ENCODE assay signal across 23 cellular contexts in genomic region chr21:36400719-36401118, GRCh38. TPM values are rescaled to one million over a fixed set of nuclear protein-coding genes. Genes with fewer than 3 reads are reported as not detected.
DNase-seq lines count a peak whose midpoint lies in the region; ATAC-seq, FAIRE-seq and TF ChIP-seq lines count a peak whose summit lies in the region.
"Had no signal": no experiment of that assay in that cellular context is flagged by ENCODE, and none has a peak within 500 bp of the region (broad histone marks: within the 10 kb centered on the region; RNA-seq: fewer than 3 reads in every experiment).

No MANE protein-coding gene starts in this region.

- no peak overlapping the region for H4K5ac ChIP-seq in H1 (ENCODE audit: insufficient read length, low read depth, low read length)

- H3K27ac ChIP-seq in H1 (ENCODE audit: low read depth, low read length), result no peak overlapping the region
- H3K27ac ChIP-seq in endodermal cell (ENCODE audit: low read depth, low read length), result no peak overlapping the region
- H3K27ac ChIP-seq: BLaER1 had no signal

- H3K9me3 ChIP-seq in H1 (ENCODE audit: insufficient read depth in 2 of 2, low read depth in 1 of 2, low read length in 1 of 2) (no peaks in the 10 kb centered on the region), endodermal cell (ENCODE audit: control insufficient read depth, low read length) (no peaks in the 10 kb centered on the region)
- H3K9me3 ChIP-seq: BE2C, BLaER1 had no signal

- FAIRE-seq in H1 (lab: Jason Lieb, UNC), result no peak
- FAIRE-seq: GM12891, GM19239 had no signal

- no peak overlapping the region for H3K56ac ChIP-seq in H1 (replicated peaks; ENCODE audit: insufficient read length, low read depth, low read length)

- TF ChIP-seq POLR2A in H1 (IDR thresholded peaks at IDR 0.05; ENCODE audit: control extremely low read depth in 1 of 2, low read depth in 2 of 2, low read length in 2 of 2), result no peak

- peak overlapping the region; percentile 71; the same call in 1 of the 2 replicates for H4K8ac ChIP-seq in H1 (ENCODE audit: extremely low read depth, insufficient read depth, low read length)

- H3K9me3 Mint-ChIP-seq in endodermal cell, result peaks cover 2% of the 10 kb centered on the region
- no peaks in the 10 kb centered on the region for H3K9me3 Mint-ChIP-seq in T-cell
- H3K9me3 Mint-ChIP-seq: CD14-positive monocyte; CD4-positive, CD25-positive, alpha-beta regulatory T cell; CD8-positive, alpha-beta memory T cell had no signal

- H2BK12ac ChIP-seq in H1 (ENCODE audit: low read depth, low read length), result no peak overlapping the region

- no peak overlapping the region for H3K18ac ChIP-seq in H1 (ENCODE audit: extremely low read depth, low read length)

- CTCF ChIA-PET in H1 (lab: Charles Lee; ENCODE audit: partially characterized antibody) (no interaction called here), T-cell (lab: Charles Lee) (no interaction called here)

- no peak overlapping the region for H2BK5ac ChIP-seq in H1 (ENCODE audit: low read depth, low read length)

- H3K4ac ChIP-seq in H1 (replicated peaks; ENCODE audit: insufficient read length, low read depth, low read length), result no peak overlapping the region

- no peak overlapping the region for H2AFZ ChIP-seq in H1 (ENCODE audit: low read length)

- no peak overlapping the region for H3K4me2 ChIP-seq in H1 (ENCODE audit: insufficient read depth in 1 of 2, low read depth in 2 of 2, low read length in 2 of 2)
- H3K4me2 ChIP-seq: BLaER1 had no signal

- no peak for DNase-seq in H1 (ENCODE audit: low read depth in 1 of 2, low spot score in 2 of 2)
- DNase-seq in endodermal cell, result peak; percentile 30
- DNase-seq in sciatic nerve (ENCODE audit: low spot score), result peak; percentile 38
- DNase-seq in T-cell, result no peak
- DNase-seq in DMS53 treated with DMSO at 0.1 percent for 48 hours (lab: John Stamatoyannopoulos, UW; ENCODE audit: unreplicated experiment), result no peak
- no peak for DNase-seq in NCI-H1436 treated with DMSO at 0.1 percent for 48 hours (lab: John Stamatoyannopoulos, UW)
- DNase-seq: 8988T; ACHN; BE2C; C1 segment of cervical spinal cord; CD4-positive, alpha-beta memory T cell; CD4-positive, CD25-positive, alpha-beta regulatory T cell; CD8-positive, alpha-beta memory T cell; COR-L47; DMS 273 treated with DMSO at 0.1 percent for 48 hours; DMS153; DMS53; DMS79 treated with DMSO at 0.1 percent for 48 hours; GF-D8 had no signal

- H2BK15ac ChIP-seq in H1 (ENCODE audit: low read length), result no peak overlapping the region

- H3K23ac ChIP-seq in H1 (ENCODE audit: insufficient read length), result no peak overlapping the region

- TF ChIP-seq CTCF in H1 (IDR thresholded peaks at IDR 0.05; ENCODE audit: control extremely low read depth in 1 of 3, insufficient read depth in 1 of 3, low read depth in 1 of 3, low read length in 3 of 3), result no peak
- no peak for TF ChIP-seq CTCF in endodermal cell (conservative IDR thresholded peaks at IDR 0.05)

- TF ChIP-seq EP300 in H1 (IDR thresholded peaks at IDR 0.05; ENCODE audit: borderline replicate concordance in 1 of 2, low read depth in 2 of 2, low read length in 2 of 2), result no peak

- TF ChIP-seq RAD21 in H1 (IDR thresholded peaks at IDR 0.05 in 1 of 2, conservative IDR thresholded peaks at IDR 0.05 in 1 of 2; ENCODE audit: low read depth in 2 of 2, low read length in 2 of 2), result no peak

- H3K9ac ChIP-seq in H1 (replicated peaks in 1 of 4; ENCODE audit: extremely low read depth in 1 of 4, low read depth in 3 of 4, low read length in 3 of 4) (no peak overlapping the region; a peak in 1 of 7 replicates), endodermal cell (ENCODE audit: extremely low read depth, low read length, poor library complexity, severe bottlenecking) (no peak overlapping the region)
- H3K9ac ChIP-seq: BLaER1 had no signal

- H3K4me1 ChIP-seq in H1 (replicated peaks in 1 of 4; ENCODE audit: control insufficient read depth in 3 of 4, insufficient read depth in 4 of 4, low read length in 3 of 4), result no peaks in the 10 kb centered on the region
- no peaks in the 10 kb centered on the region for H3K4me1 ChIP-seq in endodermal cell (ENCODE audit: control insufficient read depth, insufficient read depth, low read length)
- H3K4me1 ChIP-seq: BE2C, BLaER1 had no signal

- no peaks in the 10 kb centered on the region for H3K79me2 ChIP-seq in H1 (ENCODE audit: control insufficient read depth in 1 of 2, insufficient read depth in 2 of 2, low read length in 2 of 2)

- H2BK20ac ChIP-seq in H1 (ENCODE audit: low read length), result no peak overlapping the region

- 89% methylated on average over 8 of the region's 8 CpGs; no CpG with 5 or more reads in 1 of the 2 experiments for WGBS in H1 (ENCODE audit: extremely low coverage in 1 of 2, insufficient coverage in 1 of 2, insufficient read length in 1 of 2, insufficient replicate concordance in 2 of 2, low coverage in 1 of 2, low lambda C conversion rate in 2 of 2, missing lambda C conversion rate in 1 of 2), 2 experiments
- 93 to 97% methylated on average over 8 of the region's 8 CpGs for WGBS in endodermal cell (ENCODE audit: insufficient coverage in 1 of 2, insufficient read length in 1 of 2), 2 experiments

- H3K27me3 Mint-ChIP-seq in endodermal cell (ENCODE audit: insufficient read depth), result no peaks in the 10 kb centered on the region
- no peaks in the 10 kb centered on the region for H3K27me3 Mint-ChIP-seq in T-cell
- H3K27me3 Mint-ChIP-seq: CD4-positive, alpha-beta memory T cell; CD4-positive, CD25-positive, alpha-beta regulatory T cell; CD8-positive, alpha-beta memory T cell had no signal

- no peaks in the 10 kb centered on the region for H3K27me3 ChIP-seq in H1 (replicated peaks in 1 of 4; ENCODE audit: control insufficient read depth in 3 of 4, extremely low read depth in 1 of 4, insufficient read depth in 3 of 4, low read length in 3 of 4)
- no peaks in the 10 kb centered on the region for H3K27me3 ChIP-seq in endodermal cell (ENCODE audit: control insufficient read depth, insufficient read depth, low read length, poor library complexity, severe bottlenecking)
- H3K27me3 ChIP-seq: BE2C, BLaER1 had no signal

- H4K91ac ChIP-seq in H1 (replicated peaks; ENCODE audit: insufficient read length, low read length), result no peak overlapping the region

- POLR2A ChIA-PET in H1 (lab: Charles Lee; ENCODE audit: partially characterized antibody), result no interaction called here
- POLR2A ChIA-PET in T-cell (lab: Charles Lee), result no interaction called here

- no peak overlapping the region for H3K4me3 ChIP-seq in H1 (ENCODE audit: extremely low read depth in 1 of 4, insufficient read depth in 2 of 4, low read depth in 3 of 4, low read length in 4 of 4)
- H3K4me3 ChIP-seq in endodermal cell (ENCODE audit: low read length), result no peak overlapping the region
- H3K4me3 ChIP-seq: BLaER1 had no signal

- H3K79me1 ChIP-seq in H1 (ENCODE audit: low read depth, low read length), result no peaks in the 10 kb centered on the region

- ATAC-seq in sciatic nerve (no peak), T-cell (replicated peaks in 1 of 4) (no peak)

- H3K4me3 Mint-ChIP-seq in endodermal cell (no peak overlapping the region), T-cell (no peak overlapping the region)
- H3K4me3 Mint-ChIP-seq: CD14-positive monocyte; CD4-positive, alpha-beta memory T cell; CD4-positive, CD25-positive, alpha-beta regulatory T cell; CD8-positive, alpha-beta memory T cell had no signal

- intact Hi-C loops in sciatic nerve (cut with DNase I), result no loop called here

- no peaks in the 10 kb centered on the region for H3K23me2 ChIP-seq in H1 (ENCODE audit: low read depth, low read length)

- no peak overlapping the region for H3K27ac Mint-ChIP-seq in endodermal cell
- no peak overlapping the region for H3K27ac Mint-ChIP-seq in T-cell
- H3K27ac Mint-ChIP-seq: CD14-positive monocyte; CD4-positive, CD25-positive, alpha-beta regulatory T cell; CD8-positive, alpha-beta memory T cell had no signal

- no peak overlapping the region for H3K14ac ChIP-seq in H1 (ENCODE audit: insufficient read length)

- H2BK120ac ChIP-seq in H1 (replicated peaks; ENCODE audit: low read depth, low read length), result no peak overlapping the region

- H3K4me1 Mint-ChIP-seq in endodermal cell, result peaks cover 13% of the 10 kb centered on the region
- H3K4me1 Mint-ChIP-seq in T-cell, result peaks cover 0 to 1% (median 0%) of the 10 kb centered on the region in 3 donors
- H3K4me1 Mint-ChIP-seq: CD14-positive monocyte had no signal

- no peak overlapping the region for H2AK5ac ChIP-seq in H1 (ENCODE audit: low read depth, low read length)

- peaks cover 0 to 2% of the 10 kb centered on the region in 2 experiments for H4K20me1 ChIP-seq in H1 (replicated peaks in 1 of 2; ENCODE audit: control insufficient read depth in 1 of 2, insufficient read depth in 2 of 2, low read length in 2 of 2)
- H4K20me1 ChIP-seq: BLaER1 had no signal

- H3K36me3 Mint-ChIP-seq in endodermal cell (ENCODE audit: low read depth) (peaks cover 50% of the 10 kb centered on the region), T-cell (peaks cover 31% of the 10 kb centered on the region)

- H3K36me3 ChIP-seq in H1 (ENCODE audit: control insufficient read depth in 2 of 4, insufficient read depth in 4 of 4, low read length in 3 of 4) (peaks cover 0 to 50% (median 13%) of the 10 kb centered on the region in 4 experiments; a peak in 5 of 8 replicates), endodermal cell (ENCODE audit: control insufficient read depth, insufficient read depth, low read length) (peaks cover 42% of the 10 kb centered on the region)

RNA-seq across cellular contexts. Expression of gene CHAF1B, which starts 15.5 kb away (rescaled TPM):
- total RNA-seq in H1 (2021; fragmentation: NEBNext Ultra II Directional; extraction: Animal tissue kit (Norgen Biotek cat#: 25700)), result 22.0 and 23.1 TPM in 2 replicates
- 11.0 and 11.8 TPM in 2 replicates for polyA plus RNA-seq in H1 (2011; rRNA removed)
- polyA plus RNA-seq in H1 (2011; cell fraction: cytosol; rRNA removed), result 10.9 TPM
- 9.0 TPM for polyA plus RNA-seq in H1 (2011; cell fraction: nucleus; rRNA removed)
- 13.6 to 16.1 TPM (median 14.7 TPM) in 4 replicates for polyA plus RNA-seq in H1 (2012, experiment 1 of 2)
- polyA plus RNA-seq in H1 (2012, experiment 2 of 2), result 11.5 TPM
- 12.9 TPM for polyA plus RNA-seq in H1 (2013, experiment 1 of 2)
- 12.2 TPM for polyA plus RNA-seq in H1 (2013, experiment 2 of 2)
- polyA minus RNA-seq in H1 (2011; rRNA and poly(A)+ RNA removed), result 12.1 and 14.5 TPM in 2 replicates
- polyA minus RNA-seq in H1 (2011; cell fraction: cytosol; rRNA and poly(A)+ RNA removed), result 8.5 TPM
- polyA minus RNA-seq in H1 (2011; cell fraction: nucleus; rRNA and poly(A)+ RNA removed), result 7.5 TPM
- total RNA-seq in endodermal cell (10 to 100 TPM; 16.3 to 27.1 TPM), sciatic nerve (2.5 TPM), T-cell (1 to 10 TPM; 2.1 to 5.1 (median 3.5) TPM)
- 14.6 TPM for polyA plus RNA-seq in endodermal cell (2013, experiment 1 of 2)
- 11.7 TPM for polyA plus RNA-seq in endodermal cell (2013, experiment 2 of 2)
- polyA plus RNA-seq: CD14-positive monocyte had no signal

Comparison
In these comparisons a context has a peak if more than half of its experiments do, and no peak if none do; other contexts are left out.
1. DNase-seq: peak in endodermal cell (single experiment) and sciatic nerve (single experiment); none in H1 (0 of 2), T-cell (0 of 34), DMS53 treated with DMSO at 0.1 percent for 48 hours (single experiment) and NCI-H1436 treated with DMSO at 0.1 percent for 48 hours (single experiment).